In genomic region chr2:201248288-201248844, GRCh38 we compare ENCODE assay signal across 24 cellular contexts. TPM values are rescaled to one million over a fixed set of nuclear protein-coding genes. Genes with fewer than 3 reads are reported as not detected.
DNase-seq lines count a peak whose midpoint lies in the region; ATAC-seq, FAIRE-seq and TF ChIP-seq lines count a peak whose summit lies in the region.
"Had no signal": no experiment of that assay in that cellular context is flagged by ENCODE, and none has a peak within 500 bp of the region (broad histone marks: within the 10 kb centered on the region; RNA-seq: fewer than 3 reads in every experiment).

No MANE protein-coding gene starts in this region.

- H3K4me3 ChIP-seq in CD8-positive, alpha-beta T cell (ENCODE audit: low read depth, low read length) = no peak overlapping the region
- no peak overlapping the region for H3K4me3 ChIP-seq in K562
- H3K4me3 ChIP-seq: cardiac muscle cell, psoas muscle, uterus had no signal

- DNase-seq in CD8-positive, alpha-beta T cell = peak in 1 of 7 experiments; percentile 13
- DNase-seq in GM18507 (ENCODE audit: extremely low spot score, insufficient read length, low read depth) = no peak
- DNase-seq in K562 (ENCODE audit: extremely low read depth in 1 of 4, low spot score in 3 of 4) = peak in 1 of 4 experiments; percentile 44
- DNase-seq: activated CD4-positive, alpha-beta T cell treated with anti-CD3 and anti-CD28 coated beads, Interleukin-2, amount 10 ng/mL, durations not matched to agents 7 days and 5 days; activated CD8-positive, alpha-beta memory T cell treated with anti-CD3 and anti-CD28 coated beads, Interleukin-2, amount 50 U/mL, for 48 hours; activated gamma-delta T cell; amygdala; dermis blood vessel endothelial cell; DMS79; glutamatergic neuron; kidney glomerular epithelial cell; NCI-H1105; NCI-H2029 treated with DMSO at 0.1 percent for 48 hours; NCI-H345; NCI-H774; PC-3; psoas muscle; Right ventricle myocardium superior; uterus had no signal

- no peak for TF ChIP-seq POLR2A in K562 (conservative IDR thresholded peaks at IDR 0.05)

- no peak for TF ChIP-seq RAD21 in K562 (CRISPR knock-in tag; conservative IDR thresholded peaks at IDR 0.05 in 1 of 2, IDR thresholded peaks at IDR 0.05 in 1 of 2)

- no peaks in the 10 kb centered on the region for H3K79me2 ChIP-seq in K562 (ENCODE audit: control insufficient read depth, insufficient read depth, low read length)

- FAIRE-seq in GM18507 (lab: Jason Lieb, UNC) = peak; percentile 66
- FAIRE-seq in K562 (lab: Jason Lieb, UNC) = peak; percentile 15

- 44% methylated on average over 6 of the region's 6 CpGs for WGBS in K562 (ENCODE audit: insufficient coverage, low coverage, missing lambda C conversion rate)

- H3K9me1 ChIP-seq in K562 (ENCODE audit: control insufficient read depth, insufficient read depth, low read length) = no peaks in the 10 kb centered on the region

- intact Hi-C loops in CD8-positive, alpha-beta T cell (cut with DNase I, micrococcal nuclease) = no loop called here
- intact Hi-C loops in K562 (cut with micrococcal nuclease) = no loop called here

- CTCF ChIA-PET in CD8-positive, alpha-beta T cell (lab: Charles Lee) = interaction anchor here (0.9 to 1.6 kb wide), 2 partner anchors 10 to 11 kb away, joined by 3 to 4 read pairs; no protein-coding TSS in a partner anchor
- CTCF ChIA-PET in K562 (lab: Yijun Ruan, JAX; ENCODE audit: low intra/inter-chr PET ratio) = no interaction called here

- H2AFZ ChIP-seq in K562 (ENCODE audit: low read depth, low read length) = no peak overlapping the region

- H3K27ac Mint-ChIP-seq in CD8-positive, alpha-beta T cell = peak overlapping the region; percentile 33
- H3K27ac Mint-ChIP-seq: activated CD4-positive, alpha-beta T cell treated with anti-CD3 and anti-CD28 coated beads, Interleukin-2, amount 10 ng/mL, durations not matched to agents 7 days and 5 days had no signal

- no peak for TF ChIP-seq EP300 in K562 (IDR thresholded peaks at IDR 0.05; ENCODE audit: low read length)

- POLR2A ChIA-PET in CD8-positive, alpha-beta T cell (lab: Charles Lee) = no interaction called here
- POLR2A ChIA-PET in K562 (lab: Yijun Ruan, JAX) = no interaction called here

- no peaks in the 10 kb centered on the region for H3K27me3 ChIP-seq in CD8-positive, alpha-beta T cell (ENCODE audit: insufficient read depth, low read length)
- H3K27me3 ChIP-seq in K562 (ENCODE audit: control insufficient read depth in 2 of 2, insufficient read depth in 2 of 2, low read length in 2 of 2) = no peaks in the 10 kb centered on the region
- H3K27me3 ChIP-seq: cardiac muscle cell, uterus had no signal

- peaks cover 26% of the 10 kb centered on the region for H3K4me1 ChIP-seq in CD8-positive, alpha-beta T cell (ENCODE audit: insufficient read depth, low read length)
- H3K4me1 ChIP-seq in K562 (replicated peaks in 1 of 2; ENCODE audit: control insufficient read depth in 2 of 2, insufficient read depth in 2 of 2, low read length in 2 of 2) = peaks cover 0 to 7% of the 10 kb centered on the region in 2 experiments; a peak in 3 of 5 replicates
- H3K4me1 ChIP-seq: psoas muscle, uterus had no signal

- no peaks in the 10 kb centered on the region for H3K36me3 ChIP-seq in CD8-positive, alpha-beta T cell (ENCODE audit: insufficient read depth, low read length)
- H3K36me3 ChIP-seq in K562 (ENCODE audit: control insufficient read depth, insufficient read depth, low read length) = no peaks in the 10 kb centered on the region
- H3K36me3 ChIP-seq: cardiac muscle cell, uterus had no signal

- no TSS peak for BruUV-seq in K562 (replicated peaks; lab: Mats Ljungman, UMichigan)

- no peak for TF ChIP-seq CTCF in CD8-positive, alpha-beta T cell (IDR thresholded peaks at IDR 0.05)
- TF ChIP-seq CTCF in K562 (IDR thresholded peaks at IDR 0.05 in 2 of 3, conservative IDR thresholded peaks at IDR 0.05 in 1 of 3; ENCODE audit: insufficient read depth in 2 of 3, low read depth in 1 of 3, low read length in 3 of 3) = no peak

- peaks cover 77% of the 10 kb centered on the region for H3K4me1 Mint-ChIP-seq in CD8-positive, alpha-beta T cell (ENCODE audit: low read depth)

- peaks cover 49% of the 10 kb centered on the region for H3K36me3 Mint-ChIP-seq in CD8-positive, alpha-beta T cell

- ATAC-seq in CD8-positive, alpha-beta T cell = no peak
- ATAC-seq in HG03432 (IDR thresholded peaks at IDR 0.05; ENCODE audit: unreplicated experiment) = peak; percentile 39
- peak; percentile 75 for ATAC-seq in K562
- no peak for ATAC-seq in HG03565 (IDR thresholded peaks at IDR 0.05; ENCODE audit: unreplicated experiment)
- no peak for ATAC-seq in GM21447 (IDR thresholded peaks at IDR 0.05; ENCODE audit: unreplicated experiment)
- ATAC-seq in HG02759 (IDR thresholded peaks at IDR 0.05; ENCODE audit: unreplicated experiment) = no peak
- ATAC-seq: PC-3, psoas muscle had no signal

- H3K9me3 ChIP-seq in CD8-positive, alpha-beta T cell (ENCODE audit: low read length) = no peaks in the 10 kb centered on the region
- H3K9me3 ChIP-seq in K562 (replicated peaks; ENCODE audit: control insufficient read depth, insufficient read depth, low read depth, low read length) = no peaks in the 10 kb centered on the region
- H3K9me3 ChIP-seq: psoas muscle, uterus had no signal

- in situ Hi-C loops in K562 (cut with MboI) = no loop called here

- H4K20me1 ChIP-seq in K562 (replicated peaks; ENCODE audit: control insufficient read depth, insufficient read depth, low read length) = no peaks in the 10 kb centered on the region

- no peak overlapping the region for H3K27ac ChIP-seq in CD8-positive, alpha-beta T cell (ENCODE audit: low read depth, low read length)
- no peak overlapping the region for H3K27ac ChIP-seq in K562 (ENCODE audit: extremely low read depth, low read depth, low read length)
- H3K27ac ChIP-seq: cardiac muscle cell, psoas muscle, uterus had no signal

- H3K4me3 Mint-ChIP-seq in CD8-positive, alpha-beta T cell = no peak overlapping the region
- H3K4me3 Mint-ChIP-seq: activated CD4-positive, alpha-beta T cell treated with anti-CD3 and anti-CD28 coated beads, Interleukin-2, amount 10 ng/mL, durations not matched to agents 7 days and 5 days had no signal

- no peaks in the 10 kb centered on the region for H3K27me3 Mint-ChIP-seq in CD8-positive, alpha-beta T cell (ENCODE audit: low read depth)
- H3K27me3 Mint-ChIP-seq: activated CD4-positive, alpha-beta T cell treated with anti-CD3 and anti-CD28 coated beads, Interleukin-2, amount 10 ng/mL, durations not matched to agents 7 days and 5 days had no signal

- no peak overlapping the region for H3K4me2 ChIP-seq in K562 (ENCODE audit: insufficient read depth, low read length)

- peaks cover 3% of the 10 kb centered on the region for H3K9me3 Mint-ChIP-seq in CD8-positive, alpha-beta T cell

- no peak overlapping the region for H3K9ac ChIP-seq in K562 (ENCODE audit: insufficient read depth in 1 of 2, low read depth in 2 of 2, low read length in 2 of 2)

TF ChIP-seq in K562, 482 proteins besides CTCF, POLR2A, EP300 and RAD21 (continues in another document):
- TF ChIP-seq CEBPB (tag; IDR thresholded peaks at IDR 0.05) (0 out of 2 replicates have a peak, but pooled peaks have one; percentile 30), MBD1 (CRISPR knock-in tag; IDR thresholded peaks at IDR 0.05) (no peak), MNT (conservative IDR thresholded peaks at IDR 0.05) (peak in 1 of 2 experiments; percentile 68; a peak in 2 of 4 replicates)

RNA-seq across cellular contexts. Expression of gene CASP8, which starts 12.0 kb away (rescaled TPM):
- 100 to 1,000 TPM; 153 to 155 TPM for total RNA-seq in CD8-positive, alpha-beta T cell
- 15.2 and 30.8 TPM in 2 replicates for total RNA-seq in K562 (2011; cell fraction: chromatin; rRNA removed; ENCODE audit: low replicate concordance)
- total RNA-seq in K562 (2011; cell fraction: nucleolus; rRNA removed) = 10.2 and 12.5 TPM in 2 replicates
- 12.8 and 16.9 TPM in 2 replicates for total RNA-seq in K562 (2011; cell fraction: nucleoplasm; rRNA removed)
- total RNA-seq in K562 (2014; rRNA removed) = 20.9 and 23.2 TPM in 2 replicates
- total RNA-seq in K562 (2014; rRNA removed; fragmentation: Illumina TruSeq; extraction: Trizol) = 27.7 and 32.8 TPM in 2 replicates
- 27.7 and 31.4 TPM in 2 replicates for total RNA-seq in K562 (2015; rRNA removed; fragmentation: Illumina TruSeq; extraction: Trizol)
- total RNA-seq in K562 (2021) = 17.9 and 21.6 TPM in 2 replicates
- polyA plus RNA-seq in K562 (2011; rRNA removed) = 15.1 and 16.6 TPM in 2 replicates
- 7.0 and 11.9 TPM in 2 replicates for polyA plus RNA-seq in K562 (2011; cell fraction: cytosol; rRNA removed)
- 19.5 and 20.9 TPM in 2 replicates for polyA plus RNA-seq in K562 (2011; cell fraction: nucleus; rRNA removed)
- 15.1 and 20.9 TPM in 2 replicates for polyA plus RNA-seq in K562 (2012)
- 20.7 and 24.8 TPM in 2 replicates for polyA plus RNA-seq in K562 (2014; fragmentation: Illumina TruSeq; extraction: Trizol)
- polyA plus RNA-seq in K562 (2014; fragmentation: Nextera tagmentation; extraction: Ambion mirVana) = 10 to 100 TPM; 10.2 to 19.3 TPM
- 15.5 and 19.4 TPM in 2 replicates for polyA plus RNA-seq in K562 (2014; rRNA removed)
- polyA minus RNA-seq in K562 (2011; rRNA and poly(A)+ RNA removed) = 22.1 and 23.8 TPM in 2 replicates
- polyA minus RNA-seq in K562 (2011; cell fraction: cytosol; rRNA and poly(A)+ RNA removed) = 7.6 and 10.8 TPM in 2 replicates
- 9.6 and 14.7 TPM in 2 replicates for polyA minus RNA-seq in K562 (2011; cell fraction: nucleus; rRNA and poly(A)+ RNA removed)

Comparison
In these comparisons a context has a peak if more than half of its experiments do, and no peak if none do; other contexts are left out.
1. ATAC-seq: peak in HG03432 (single experiment) and K562 (single experiment); none in CD8-positive, alpha-beta T cell (single experiment), HG03565 (single experiment), GM21447 (single experiment) and HG02759 (single experiment).
2. RNA of gene CASP8, which starts 12.0 kb away (total RNA-seq): 153 to 155 TPM in CD8-positive, alpha-beta T cell; 10.2 to 32.8 TPM in K562; every median in the first group is over 4 times any median in the second.